In the genomic region with DNA sequence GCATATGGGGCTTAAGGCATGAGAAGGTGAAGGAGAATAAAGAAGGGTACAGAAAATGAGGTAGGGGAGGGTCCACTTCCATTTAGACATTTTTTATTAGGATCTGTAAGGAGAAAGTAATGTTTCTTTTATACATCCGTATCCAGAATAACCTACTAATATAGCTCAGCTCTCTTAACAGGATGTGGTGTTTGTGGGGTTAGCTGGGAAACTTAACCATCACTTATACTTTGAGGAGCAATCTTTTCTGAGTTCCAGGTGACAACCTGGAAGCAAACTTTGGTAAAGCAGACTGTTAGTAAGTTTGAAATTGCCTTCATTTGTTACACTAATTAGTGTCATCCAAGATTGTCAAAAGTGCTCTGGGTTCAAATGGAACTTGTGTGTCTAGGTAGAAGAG, we compare ENCODE assay signal across 25 cellular contexts. TPM values are rescaled to one million over a fixed set of nuclear protein-coding genes. Genes with fewer than 3 reads are reported as not detected.
DNase-seq lines count a peak whose midpoint lies in the region; ATAC-seq lines count a peak whose summit lies in the region.
"Had no signal": no experiment of that assay in that cellular context is flagged by ENCODE, and none has a peak within 500 bp of the region (broad histone marks: within the 10 kb centered on the region; RNA-seq: fewer than 3 reads in every experiment).

No MANE protein-coding gene starts in this region.

- peaks cover 25% of the 10 kb centered on the region for H3K4me1 Mint-ChIP-seq in activated naive CD8-positive, alpha-beta T cell treated with anti-CD3 and anti-CD28 coated beads, Interleukin-2, amount 10 ng/mL, durations not matched to agents 7 days and 5 days
- peaks cover 14% of the 10 kb centered on the region for H3K4me1 Mint-ChIP-seq in activated naive CD8-positive, alpha-beta T cell treated with anti-CD3 and anti-CD28 coated beads, Interleukin-2, amount 50 U/mL, for 24 hours
- H3K4me1 Mint-ChIP-seq in T-cell, result peaks cover 24 to 27% (median 25%) of the 10 kb centered on the region in 3 donors
- H3K4me1 Mint-ChIP-seq in effector memory CD8-positive, alpha-beta T cell (ENCODE audit: low read depth in 2 of 2), result peaks cover 16 to 22% of the 10 kb centered on the region in 2 donors
- H3K4me1 Mint-ChIP-seq: nephron had no signal

- CTCF ChIA-PET in T-cell (lab: Charles Lee), result interaction anchor here in 1 of 2 donors (0.5 kb wide), 1 partner anchor 339 kb away, joined by 3 read pairs; no protein-coding TSS in a partner anchor

- ATAC-seq in activated naive CD8-positive, alpha-beta T cell treated with anti-CD3 and anti-CD28 coated beads, Interleukin-2, amount 10 ng/mL, durations not matched to agents 7 days and 5 days (ENCODE audit: low read depth), result peak; percentile 77
- ATAC-seq in activated naive CD8-positive, alpha-beta T cell treated with anti-CD3 and anti-CD28 coated beads, Interleukin-2, amount 50 U/mL, for 24 hours, result no peak
- ATAC-seq in T-cell (replicated peaks in 1 of 4), result peak; percentile 72 to 84 (median 72)
- peak; percentile 73 for ATAC-seq in effector memory CD8-positive, alpha-beta T cell (replicated peaks)
- ATAC-seq: heart left ventricle, lower lobe of right lung, pancreas had no signal

- H3K27me3 Mint-ChIP-seq in activated naive CD8-positive, alpha-beta T cell treated with anti-CD3 and anti-CD28 coated beads, Interleukin-2, amount 10 ng/mL, durations not matched to agents 7 days and 5 days, result no peaks in the 10 kb centered on the region
- H3K27me3 Mint-ChIP-seq in activated naive CD8-positive, alpha-beta T cell treated with anti-CD3 and anti-CD28 coated beads, Interleukin-2, amount 50 U/mL, for 24 hours, result no peaks in the 10 kb centered on the region
- no peaks in the 10 kb centered on the region for H3K27me3 Mint-ChIP-seq in T-cell
- no peaks in the 10 kb centered on the region for H3K27me3 Mint-ChIP-seq in effector memory CD8-positive, alpha-beta T cell
- H3K27me3 Mint-ChIP-seq: activated naive CD4-positive, alpha-beta T cell treated with anti-CD3 and anti-CD28 coated beads, Interleukin-2, amount 50 U/mL, for 24 hours had no signal

- DNase-seq in activated naive CD8-positive, alpha-beta T cell treated with anti-CD3 and anti-CD28 coated beads, Interleukin-2, amount 10 ng/mL, durations not matched to agents 7 days and 5 days, result no peak
- no peak for DNase-seq in activated naive CD8-positive, alpha-beta T cell treated with anti-CD3 and anti-CD28 coated beads, Interleukin-2, amount 50 U/mL, for 24 hours
- DNase-seq in T-cell (no peak), NCI-H748 (lab: John Stamatoyannopoulos, UW; ENCODE audit: unreplicated experiment) (no peak), NCI-H82 treated with DMSO at 0.1 percent for 48 hours (lab: John Stamatoyannopoulos, UW; ENCODE audit: unreplicated experiment) (no peak)
- no peak for DNase-seq in effector memory CD8-positive, alpha-beta T cell
- no peak for DNase-seq in activated CD8-positive, alpha-beta memory T cell treated with anti-CD3 and anti-CD28 coated beads for 24 hours
- DNase-seq: activated CD4-positive, alpha-beta T cell treated with anti-CD3 and anti-CD28 coated beads, Interleukin-2, amount 50 U/mL, for 48 hours; activated T-cell treated with anti-CD3 and anti-CD28 coated beads, Interleukin-2, amount 50 U/mL, for 1 hour; cortex of kidney; EL; foreskin fibroblast; heart left ventricle; lower lobe of right lung; NCI-H1694 treated with DMSO at 0.1 percent for 48 hours; NCI-H524 treated with DMSO at 0.1 percent for 48 hours; pancreas; Right ventricle myocardium superior; stimulated activated CD4-positive, alpha-beta T cell treated with anti-CD3 and anti-CD28 coated beads, Interleukin-1b, Interleukin-23, amount 100 ng/mL, for 48 hours; stimulated activated CD8-positive, alpha-beta memory T cell treated with anti-CD3 and anti-CD28 coated beads, Interleukin-4, amount 100 ng/mL, for 48 hours; T1000; trophoblast cell had no signal

- no peaks in the 10 kb centered on the region for H3K9me3 Mint-ChIP-seq in activated naive CD8-positive, alpha-beta T cell treated with anti-CD3 and anti-CD28 coated beads, Interleukin-2, amount 10 ng/mL, durations not matched to agents 7 days and 5 days
- H3K9me3 Mint-ChIP-seq in activated naive CD8-positive, alpha-beta T cell treated with anti-CD3 and anti-CD28 coated beads, Interleukin-2, amount 50 U/mL, for 24 hours, result no peaks in the 10 kb centered on the region
- no peaks in the 10 kb centered on the region for H3K9me3 Mint-ChIP-seq in T-cell
- H3K9me3 Mint-ChIP-seq in effector memory CD8-positive, alpha-beta T cell, result no peaks in the 10 kb centered on the region
- H3K9me3 Mint-ChIP-seq: activated naive CD4-positive, alpha-beta T cell treated with anti-CD3 and anti-CD28 coated beads, Interleukin-2, amount 50 U/mL, for 24 hours; nephron had no signal

- H3K27ac Mint-ChIP-seq in activated naive CD8-positive, alpha-beta T cell treated with anti-CD3 and anti-CD28 coated beads, Interleukin-2, amount 10 ng/mL, durations not matched to agents 7 days and 5 days, result peak overlapping the region; percentile 60
- no peak overlapping the region for H3K27ac Mint-ChIP-seq in activated naive CD8-positive, alpha-beta T cell treated with anti-CD3 and anti-CD28 coated beads, Interleukin-2, amount 50 U/mL, for 24 hours
- H3K27ac Mint-ChIP-seq in T-cell, result peak overlapping the region; percentile 3 to 67
- H3K27ac Mint-ChIP-seq in effector memory CD8-positive, alpha-beta T cell, result peak overlapping the region in 1 of 2 donors; percentile 26
- H3K27ac Mint-ChIP-seq: activated naive CD4-positive, alpha-beta T cell treated with anti-CD3 and anti-CD28 coated beads, Interleukin-2, amount 50 U/mL, for 24 hours; nephron had no signal

- peaks cover 54% of the 10 kb centered on the region for H3K36me3 Mint-ChIP-seq in activated naive CD8-positive, alpha-beta T cell treated with anti-CD3 and anti-CD28 coated beads, Interleukin-2, amount 10 ng/mL, durations not matched to agents 7 days and 5 days
- peaks cover 68% of the 10 kb centered on the region for H3K36me3 Mint-ChIP-seq in activated naive CD8-positive, alpha-beta T cell treated with anti-CD3 and anti-CD28 coated beads, Interleukin-2, amount 50 U/mL, for 24 hours (ENCODE audit: low read depth)
- no peaks in the 10 kb centered on the region for H3K36me3 Mint-ChIP-seq in T-cell
- peaks cover 7% of the 10 kb centered on the region for H3K36me3 Mint-ChIP-seq in effector memory CD8-positive, alpha-beta T cell (ENCODE audit: insufficient read depth)
- H3K36me3 Mint-ChIP-seq: activated naive CD4-positive, alpha-beta T cell treated with anti-CD3 and anti-CD28 coated beads, Interleukin-2, amount 50 U/mL, for 24 hours had no signal

- POLR2A ChIA-PET in activated naive CD8-positive, alpha-beta T cell treated with anti-CD3 and anti-CD28 coated beads, Interleukin-2, amount 10 ng/mL, durations not matched to agents 7 days and 5 days (lab: Charles Lee), result interaction anchor here (1.0 to 1.3 kb wide), 3 partner anchors 15 to 158 kb away, joined by 3 to 5 read pairs (median 4); partner anchors contain the start of gene SRP14
- POLR2A ChIA-PET in T-cell (lab: Charles Lee), result interaction anchor here in 1 of 2 donors (0.6 kb wide), 1 partner anchor 114 kb away, joined by 3 read pairs; no protein-coding TSS in a partner anchor

- H3K4me3 Mint-ChIP-seq in activated naive CD8-positive, alpha-beta T cell treated with anti-CD3 and anti-CD28 coated beads, Interleukin-2, amount 10 ng/mL, durations not matched to agents 7 days and 5 days, result peak overlapping the region; percentile 47
- H3K4me3 Mint-ChIP-seq in activated naive CD8-positive, alpha-beta T cell treated with anti-CD3 and anti-CD28 coated beads, Interleukin-2, amount 50 U/mL, for 24 hours, result no peak overlapping the region
- peak overlapping the region in 2 of 3 donors; percentile 11 to 17 for H3K4me3 Mint-ChIP-seq in T-cell
- peak overlapping the region; percentile 22 to 67 for H3K4me3 Mint-ChIP-seq in effector memory CD8-positive, alpha-beta T cell
- H3K4me3 Mint-ChIP-seq: activated naive CD4-positive, alpha-beta T cell treated with anti-CD3 and anti-CD28 coated beads, Interleukin-2, amount 50 U/mL, for 24 hours; nephron had no signal

RNA-seq across cellular contexts. Expression of gene BUB1B, which starts 36.6 kb away (rescaled TPM):
- total RNA-seq in activated naive CD8-positive, alpha-beta T cell treated with anti-CD3 and anti-CD28 coated beads, Interleukin-2, amount 10 ng/mL, durations not matched to agents 7 days and 5 days, result 10 to 100 TPM; 59.3 TPM
- 1 to 10 TPM in 4 of 5 donors, under 1 TPM in 1; 0.79 to 2.2 (median 1.9) TPM for total RNA-seq in T-cell
- total RNA-seq: ascending aorta had no signal

RNA-seq across cellular contexts. Expression of gene PAK6, which starts 41.4 kb away (rescaled TPM):
- total RNA-seq in activated naive CD8-positive, alpha-beta T cell treated with anti-CD3 and anti-CD28 coated beads, Interleukin-2, amount 10 ng/mL, durations not matched to agents 7 days and 5 days, result 1 to 10 TPM in 1 of 2 experiments, under 1 TPM in 1; 0.91 to 1.3 TPM
- total RNA-seq in T-cell, result 1 to 10 TPM in 2 of 5 donors, under 1 TPM in 1, not detected in 2; 0.28 to 2.1 (median 1.4) TPM
- total RNA-seq: ascending aorta had no signal

Comparison
In these comparisons a context has a peak if more than half of its experiments do, and no peak if none do; other contexts are left out.
1. RNA of gene BUB1B, which starts 36.6 kb away (total RNA-seq): 59.3 TPM in activated naive CD8-positive, alpha-beta T cell treated with anti-CD3 and anti-CD28 coated beads, Interleukin-2, amount 10 ng/mL, durations not matched to agents 7 days and 5 days; 0.79 to 2.2 TPM in T-cell; every median in the first group is over 10 times any median in the second.